Comparison of ENCODE assay signal across 1 cellular context in the genomic region with DNA sequence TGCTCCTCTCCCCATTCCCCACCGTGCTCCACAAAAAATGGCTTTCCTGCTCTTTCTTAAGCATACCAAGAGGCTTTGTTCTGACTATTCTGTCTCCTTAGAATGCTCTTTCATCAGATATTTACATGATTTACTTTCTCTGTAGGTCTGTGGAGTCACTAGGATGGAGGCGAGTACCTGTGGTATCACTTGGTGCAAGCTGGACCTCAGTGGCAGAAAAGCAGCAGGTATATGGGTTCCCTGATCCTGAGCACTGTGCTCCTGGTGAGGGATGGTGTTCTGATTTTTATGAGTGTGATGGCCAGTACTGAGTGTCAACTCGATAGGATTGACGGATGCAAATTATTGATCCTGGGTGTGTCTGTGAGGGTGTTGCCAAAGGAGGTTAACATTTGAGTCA.
TF ChIP-seq lines count a peak whose summit lies in the region.

No MANE protein-coding gene starts in this region.

TF ChIP-seq in H1, 55 proteins besides CTCF, POLR2A, EP300 and RAD21:
- TF ChIP-seq CREB1 (IDR thresholded peaks at IDR 0.05) (no peak), NANOG (IDR thresholded peaks at IDR 0.05; ENCODE audit: insufficient read depth, low read depth, low read length, poor library complexity, severe bottlenecking) (no peak), HDAC6 (IDR thresholded peaks at IDR 0.05; ENCODE audit: low read depth, low read length) (no peak), SIX5 (IDR thresholded peaks at IDR 0.05; ENCODE audit: low read depth, low read length) (no peak), TAF1 (IDR thresholded peaks at IDR 0.05; ENCODE audit: low read depth, low read length) (no peak), PHF8 (conservative IDR thresholded peaks at IDR 0.05; ENCODE audit: low read depth, low read length) (no peak), BCL11A (IDR thresholded peaks at IDR 0.05; ENCODE audit: low read depth in 2 of 2, low read length in 2 of 2) (no peak), JUND (IDR thresholded peaks at IDR 0.05; ENCODE audit: low read length) (no peak), CHD2 (IDR thresholded peaks at IDR 0.05; ENCODE audit: low read length) (no peak), CTBP2 (IDR thresholded peaks at IDR 0.05; ENCODE audit: borderline replicate concordance, insufficient read depth, insufficient read length, low read length) (no peak), RBBP5 (IDR thresholded peaks at IDR 0.05; ENCODE audit: borderline replicate concordance, low read depth, low read length) (no peak), SP2 (IDR thresholded peaks at IDR 0.05; ENCODE audit: low read length) (no peak), FOSL1 (IDR thresholded peaks at IDR 0.05; ENCODE audit: insufficient read depth, low read depth, low read length) (no peak)
- TF ChIP-seq, protein P1, sequence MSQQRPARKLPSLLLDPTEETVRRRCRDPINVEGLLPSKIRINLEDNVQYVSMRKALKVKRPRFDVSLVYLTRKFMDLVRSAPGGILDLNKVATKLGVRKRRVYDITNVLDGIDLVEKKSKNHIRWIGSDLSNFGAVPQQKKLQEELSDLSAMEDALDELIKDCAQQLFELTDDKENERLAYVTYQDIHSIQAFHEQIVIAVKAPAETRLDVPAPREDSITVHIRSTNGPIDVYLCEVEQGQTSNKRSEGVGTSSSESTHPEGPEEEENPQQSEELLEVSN (IDR thresholded peaks at IDR 0.05), result no peak
TF ChIP-seq in H1: peak in this region for 0.
